1 cellular context compared by ENCODE assay signal in genomic region chr6:132929141-132929540, GRCh38.
TF ChIP-seq lines count a peak whose summit lies in the region.

No MANE protein-coding gene starts in this region.

TF ChIP-seq in GM23338, 12 proteins besides CTCF, POLR2A, EP300 and RAD21 (continued from another document):
- TF ChIP-seq ZNF462 (CRISPR knock-in tag; IDR thresholded peaks at IDR 0.05) (no peak), CREB1 (CRISPR knock-in tag; IDR thresholded peaks at IDR 0.05; ENCODE audit: low read depth) (no peak), NANOG (IDR thresholded peaks at IDR 0.05; ENCODE audit: borderline replicate concordance) (no peak), EZH2 (IDR thresholded peaks at IDR 0.05; ENCODE audit: low read depth, unreplicated experiment) (no peak)
